8 cellular contexts compared by ENCODE assay signal in genomic region chr17:75250009-75250471, GRCh38. TPM values are rescaled to one million over a fixed set of nuclear protein-coding genes. Genes with fewer than 3 reads are reported as not detected.
A peak's percentile ranks its signal among the peaks of the same experiment; 100 is the strongest.
DNase-seq lines count a peak whose midpoint lies in the region; ATAC-seq, FAIRE-seq and TF ChIP-seq lines count a peak whose summit lies in the region.

No MANE protein-coding gene starts in this region.

- ATAC-seq in GM18520 (IDR thresholded peaks at IDR 0.05; ENCODE audit: unreplicated experiment) (peak; percentile 64), HG02884 (IDR thresholded peaks at IDR 0.05; ENCODE audit: unreplicated experiment) (peak; percentile 81)
- peak; percentile 60 to 92 for ATAC-seq in natural killer cell treated with Interleukin-12 subunit alpha and Interleukin-12 subunit beta and Interleukin-15 and Interleukin-18, amount 100 ng/mL, for 72 hours

- H3K36me3 ChIP-seq in bronchial epithelial cell (ENCODE audit: control insufficient read depth, insufficient read depth, low read length) (peaks cover 11% of the 10 kb centered on the region), thymus (ENCODE audit: control insufficient read depth, insufficient read depth) (peaks cover 22% of the 10 kb centered on the region)

- DNase-seq in T-helper 22 cell (ENCODE audit: low read depth) = peak; percentile 41
- peak; percentile 32 for DNase-seq in bronchial epithelial cell (ENCODE audit: low read depth)
- no peak for DNase-seq in natural killer cell treated with Interleukin-12 subunit alpha and Interleukin-12 subunit beta and Interleukin-15 and Interleukin-18, amount 100 ng/mL, for 72 hours (ENCODE audit: low spot score)
- DNase-seq in hippocampal formation (lab: John Stamatoyannopoulos, UW) = no peak
- DNase-seq in NCI-H2081 treated with DMSO at 0.1 percent for 48 hours (lab: John Stamatoyannopoulos, UW) = no peak

- peak overlapping the region; percentile 82 to 83 for H3K27ac Mint-ChIP-seq in natural killer cell treated with Interleukin-12 subunit alpha and Interleukin-12 subunit beta and Interleukin-15 and Interleukin-18, amount 100 ng/mL, for 72 hours

- no peak for TF ChIP-seq CTCF in bronchial epithelial cell (IDR thresholded peaks at IDR 0.05; ENCODE audit: insufficient read depth, low read length, severe bottlenecking)

- H3K4me1 Mint-ChIP-seq in natural killer cell treated with Interleukin-12 subunit alpha and Interleukin-12 subunit beta and Interleukin-15 and Interleukin-18, amount 100 ng/mL, for 72 hours (ENCODE audit: low read depth in 2 of 2) = peaks cover 42 to 47% of the 10 kb centered on the region in 2 donors

- H3K9me3 Mint-ChIP-seq in natural killer cell treated with Interleukin-12 subunit alpha and Interleukin-12 subunit beta and Interleukin-15 and Interleukin-18, amount 100 ng/mL, for 72 hours = no peaks in the 10 kb centered on the region

- no peaks in the 10 kb centered on the region for H3K36me3 Mint-ChIP-seq in natural killer cell treated with Interleukin-12 subunit alpha and Interleukin-12 subunit beta and Interleukin-15 and Interleukin-18, amount 100 ng/mL, for 72 hours

- no peaks in the 10 kb centered on the region for H3K9me3 ChIP-seq in thymus (ENCODE audit: control insufficient read depth)

- H3K4me3 Mint-ChIP-seq in natural killer cell treated with Interleukin-12 subunit alpha and Interleukin-12 subunit beta and Interleukin-15 and Interleukin-18, amount 100 ng/mL, for 72 hours = peak overlapping the region; percentile 74

- H3K4me1 ChIP-seq in thymus (ENCODE audit: control insufficient read depth, insufficient read depth, low read length) = peaks cover 7% of the 10 kb centered on the region

- H3K27ac ChIP-seq in thymus (ENCODE audit: low read depth) = peak overlapping the region; percentile 42

- H3K27me3 Mint-ChIP-seq in natural killer cell treated with Interleukin-12 subunit alpha and Interleukin-12 subunit beta and Interleukin-15 and Interleukin-18, amount 100 ng/mL, for 72 hours = no peaks in the 10 kb centered on the region

- H3K27me3 ChIP-seq in bronchial epithelial cell (ENCODE audit: control insufficient read depth, insufficient read depth, low read length) (no peaks in the 10 kb centered on the region), thymus (ENCODE audit: control insufficient read depth, insufficient read depth) (no peaks in the 10 kb centered on the region)

- 77% methylated on average over 11 of the region's 11 CpGs for WGBS in thymus

- FAIRE-seq in bronchial epithelial cell (lab: Jason Lieb, UNC) = no peak

- H3K4me3 ChIP-seq in bronchial epithelial cell (ENCODE audit: low read depth, low read length) (no peak overlapping the region), thymus (ENCODE audit: low read length) (no peak overlapping the region)

RNA-seq across cellular contexts. Expression of gene GGA3, which starts 11.4 kb away (rescaled TPM):
- 14.5 and 14.7 TPM in 2 replicates for total RNA-seq in bronchial epithelial cell
- total RNA-seq in natural killer cell treated with Interleukin-12 subunit alpha and Interleukin-12 subunit beta and Interleukin-15 and Interleukin-18, amount 100 ng/mL, for 72 hours = 100 to 1,000 TPM in 1 of 2 donors, 10 to 100 TPM in 1; 77.3 to 111 TPM
- 33.3 TPM for polyA plus RNA-seq in thymus

RNA-seq across cellular contexts. Expression of gene MRPS7, which starts 11.6 kb away (rescaled TPM):
- total RNA-seq in bronchial epithelial cell = 83.3 and 83.5 TPM in 2 replicates
- 10 to 100 TPM; 76.4 to 82.8 TPM for total RNA-seq in natural killer cell treated with Interleukin-12 subunit alpha and Interleukin-12 subunit beta and Interleukin-15 and Interleukin-18, amount 100 ng/mL, for 72 hours
- polyA plus RNA-seq in thymus = 39.1 TPM

RNA-seq across cellular contexts. Expression of gene MIF4GD, which starts 21.0 kb away (rescaled TPM):
- total RNA-seq in bronchial epithelial cell = 30.0 and 36.4 TPM in 2 replicates
- total RNA-seq in natural killer cell treated with Interleukin-12 subunit alpha and Interleukin-12 subunit beta and Interleukin-15 and Interleukin-18, amount 100 ng/mL, for 72 hours = 10 to 100 TPM; 32.3 to 35.2 TPM
- 37.3 TPM for polyA plus RNA-seq in thymus

RNA-seq across cellular contexts. Expression of gene SLC25A19, which starts 39.2 kb away (rescaled TPM):
- total RNA-seq in bronchial epithelial cell = 10.2 and 12.1 TPM in 2 replicates
- 100 to 1,000 TPM in 1 of 2 donors, 10 to 100 TPM in 1; 53.0 to 140 TPM for total RNA-seq in natural killer cell treated with Interleukin-12 subunit alpha and Interleukin-12 subunit beta and Interleukin-15 and Interleukin-18, amount 100 ng/mL, for 72 hours
- polyA plus RNA-seq in thymus = 18.3 TPM

RNA-seq across cellular contexts. Expression of gene NUP85, which starts 44.6 kb away (rescaled TPM):
- total RNA-seq in bronchial epithelial cell = 21.4 and 22.4 TPM in 2 replicates
- total RNA-seq in natural killer cell treated with Interleukin-12 subunit alpha and Interleukin-12 subunit beta and Interleukin-15 and Interleukin-18, amount 100 ng/mL, for 72 hours = 100 to 1,000 TPM in 1 of 2 donors, 10 to 100 TPM in 1; 94.1 to 202 TPM
- polyA plus RNA-seq in thymus = 88.3 TPM

Comparison
In these comparisons a context has a peak if more than half of its experiments do, and no peak if none do; other contexts are left out.
1. DNase-seq: peak in T-helper 22 cell (single experiment) and bronchial epithelial cell (single experiment); none in natural killer cell treated with Interleukin-12 subunit alpha and Interleukin-12 subunit beta and Interleukin-15 and Interleukin-18, amount 100 ng/mL, for 72 hours (single experiment), hippocampal formation (0 of 2) and NCI-H2081 treated with DMSO at 0.1 percent for 48 hours (single experiment).
2. Peak in every context shown above with its lines, with median percentiles within 50 percentile points of each other: ATAC-seq.